28 cellular contexts compared by ENCODE assay signal in the genomic region with DNA sequence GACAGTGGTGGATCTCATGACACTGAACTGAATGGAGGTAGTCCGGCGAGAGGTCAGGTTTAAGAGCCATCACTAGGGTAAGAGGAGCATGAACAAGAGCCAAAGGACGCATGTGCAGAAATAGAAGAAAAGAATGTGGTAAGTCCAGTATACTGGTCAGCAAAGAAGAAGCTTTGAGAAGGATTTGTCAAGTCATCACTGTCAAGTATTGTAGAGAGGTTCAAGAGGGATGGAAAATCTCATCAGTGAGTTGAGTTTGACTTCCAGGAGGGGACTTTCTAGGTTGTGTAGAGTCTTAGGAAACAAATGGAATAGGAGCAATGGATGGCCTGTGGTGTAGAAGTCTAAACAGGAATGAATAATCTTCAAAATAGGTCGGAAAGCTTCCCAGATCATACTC.
"Had no signal": no experiment of that assay in that cellular context is flagged by ENCODE, and none has a peak within 500 bp of the region (broad histone marks: within the 10 kb centered on the region; RNA-seq: fewer than 3 reads in every experiment).

No MANE protein-coding gene starts in this region.

- ATAC-seq: esophagus mucosa, foreskin keratinocyte, gastrocnemius medialis, gastroesophageal sphincter, heart left ventricle, heart right ventricle had no signal

- FAIRE-seq: colon, endometrium, endothelial cell of umbilical vein, frontal cortex had no signal

- DNase-seq: colonic mucosa; cortex of kidney; dermis blood vessel endothelial cell; dorsolateral prefrontal cortex; effector CD4-positive, alpha-beta T cell; effector CD8-positive, alpha-beta T cell; effector memory CD4-positive, alpha-beta T cell; endodermal cell; erythroblast; esophagus squamous epithelium; foreskin fibroblast; foreskin keratinocyte; foreskin melanocyte; gastrocnemius medialis; glutamatergic neuron; head of caudate nucleus; heart left ventricle; heart right ventricle had no signal

- H3K36me3 ChIP-seq: colonic mucosa, esophagus muscularis mucosa, esophagus squamous epithelium, gastrocnemius medialis, gastroesophageal sphincter, heart left ventricle, heart right ventricle had no signal

- H3K4me1 Mint-ChIP-seq: endodermal cell had no signal

- H3K4me3 ChIP-seq: colonic mucosa, coronary artery, dorsolateral prefrontal cortex, esophagus muscularis mucosa, esophagus squamous epithelium, gastrocnemius medialis, gastroesophageal sphincter, heart left ventricle, heart right ventricle had no signal

- H3K4me1 ChIP-seq: esophagus muscularis mucosa, esophagus squamous epithelium, foreskin keratinocyte, gastrocnemius medialis, gastroesophageal sphincter, heart left ventricle, heart right ventricle had no signal

- H3K4me3 Mint-ChIP-seq: dendritic cell treated with granulocyte-macrophage colony-stimulating factor and Interleukin-4, amounts not matched to agents 40 ng/mL and 50 ng/mL, for 4 days; endodermal cell had no signal

- H3K27ac Mint-ChIP-seq: dendritic cell treated with granulocyte-macrophage colony-stimulating factor and Interleukin-4, amounts not matched to agents 40 ng/mL and 50 ng/mL, for 4 days; endodermal cell had no signal

- H3K27ac ChIP-seq: colonic mucosa, coronary artery, dorsolateral prefrontal cortex, epithelial cell of prostate, esophagus muscularis mucosa, esophagus squamous epithelium, foreskin keratinocyte, gastrocnemius medialis, gastroesophageal sphincter, heart left ventricle, heart right ventricle had no signal

- H3K9me3 ChIP-seq: colonic mucosa, esophagus muscularis mucosa, esophagus squamous epithelium, gastrocnemius medialis, gastroesophageal sphincter, heart right ventricle had no signal

- H3K9me3 Mint-ChIP-seq: endodermal cell had no signal

- H3K27me3 Mint-ChIP-seq: dendritic cell treated with granulocyte-macrophage colony-stimulating factor and Interleukin-4, amounts not matched to agents 40 ng/mL and 50 ng/mL, for 4 days had no signal

- H3K27me3 ChIP-seq: colonic mucosa, dorsolateral prefrontal cortex, esophagus muscularis mucosa, esophagus squamous epithelium, gastrocnemius medialis, gastroesophageal sphincter, heart left ventricle, heart right ventricle had no signal
